8 cellular contexts compared by ENCODE assay signal in genomic region chr3:111859061-111859973, GRCh38. TPM values are rescaled to one million over a fixed set of nuclear protein-coding genes. Genes with fewer than 3 reads are reported as not detected.
A peak's percentile ranks its signal among the peaks of the same experiment; 100 is the strongest.
DNase-seq lines count a peak whose midpoint lies in the region; ATAC-seq, FAIRE-seq and TF ChIP-seq lines count a peak whose summit lies in the region.

PHLDB2 (plus strand) TSS chr3:111859265; CDS start chr3:111884078, 24,813 bp downstream.

- H3K4me1 ChIP-seq in SK-N-SH (ENCODE audit: control insufficient read depth in 1 of 2, insufficient read depth in 2 of 2, low read depth in 1 of 2, low read length in 1 of 2) (peaks cover 7 to 16% of the 10 kb centered on the region in 2 experiments), heart left ventricle (peaks cover 2 to 43% (median 34%) of the 10 kb centered on the region in 12 donors)

- H4K20me1 ChIP-seq in SK-N-SH (ENCODE audit: insufficient read depth), result no peaks in the 10 kb centered on the region

- DNase-seq in GM18507 (ENCODE audit: extremely low spot score, insufficient read length, low read depth) (peak; percentile 30), HTR-8/SVneo (ENCODE audit: insufficient read length, low spot score) (peak; percentile 68), SK-N-SH (peak; percentile 91), heart left ventricle (peak; percentile 88 to 92 (median 89)), pulmonary artery endothelial cell (ENCODE audit: low read depth, low spot score) (peak; percentile 46)
- peak; percentile 3 for DNase-seq in activated naive CD8-positive, alpha-beta T cell treated with anti-CD3 and anti-CD28 coated beads, Interleukin-2, amount 50 U/mL, for 16 hours (ENCODE audit: low read depth, low spot score)

- no peaks in the 10 kb centered on the region for H3K9me3 ChIP-seq in SK-N-SH
- no peaks in the 10 kb centered on the region for H3K9me3 ChIP-seq in heart left ventricle

- H3K27ac ChIP-seq in SK-N-SH (ENCODE audit: low read depth in 2 of 2, low read length in 1 of 2), result peak within 1 kb of the TSS; percentile 60 to 98; a peak in 3 of 4 replicates
- H3K27ac ChIP-seq in heart left ventricle, result peak within 1 kb of the TSS; percentile 94 to 99 (median 96)

- no peak for TF ChIP-seq RAD21 in SK-N-SH (IDR thresholded peaks at IDR 0.05; ENCODE audit: low read length)

- peak within 1 kb of the TSS; percentile 97 for H3K9ac ChIP-seq in SK-N-SH

- CTCF ChIA-PET in SK-N-SH (lab: Yijun Ruan, JAX), result interaction anchor here (0.7 to 4.1 kb wide), 11 partner anchors 10 to 154 kb away, joined by 3 to 48 read pairs (median 4); no protein-coding TSS in a partner anchor

- H2AFZ ChIP-seq in SK-N-SH (ENCODE audit: low read depth), result peak within 1 kb of the TSS; percentile 58

- H3K4me3 ChIP-seq in SK-N-SH (ENCODE audit: low read depth in 2 of 2, low read length in 1 of 2), result peak within 1 kb of the TSS; percentile 82 to 84
- peak within 1 kb of the TSS; percentile 59 to 98 (median 86) for H3K4me3 ChIP-seq in heart left ventricle

- peak in 1 of 2 donors; percentile 23 for TF ChIP-seq POLR2A in heart left ventricle (IDR thresholded peaks at IDR 0.05)

- no peak for FAIRE-seq in GM18507 (lab: Jason Lieb, UNC)
- FAIRE-seq in HTR-8/SVneo (lab: Jason Lieb, UNC), result peak; percentile 95

- intact Hi-C loops in heart left ventricle (cut with DNase I), result loop anchor here in 2 of 10 donors (5.0 kb wide), 2 partner anchors 108 to 142 kb away; no protein-coding TSS in a partner anchor

- H3K27me3 ChIP-seq in SK-N-SH (ENCODE audit: insufficient read depth) (no peaks in the 10 kb centered on the region), heart left ventricle (peaks cover 0 to 10% (median 0%) of the 10 kb centered on the region in 9 donors)

- H3K36me3 ChIP-seq in SK-N-SH (replicated peaks in 1 of 2; ENCODE audit: control insufficient read depth in 1 of 2, insufficient read depth in 2 of 2, low read length in 1 of 2) (no peaks in the 10 kb centered on the region), heart left ventricle (no peaks in the 10 kb centered on the region)

- peak; percentile 82 to 92 (median 90) for ATAC-seq in heart left ventricle
- no peak for ATAC-seq in HG03108 (IDR thresholded peaks at IDR 0.05; ENCODE audit: unreplicated experiment)
- ATAC-seq in HG03378 (IDR thresholded peaks at IDR 0.05; ENCODE audit: unreplicated experiment), result no peak

- TF ChIP-seq EP300 in SK-N-SH (IDR thresholded peaks at IDR 0.05; ENCODE audit: borderline replicate concordance in 1 of 2, low read depth in 1 of 2, low read length in 1 of 2), result 0 out of 4 replicates have a peak, but pooled peaks of 1 of the 2 experiments have one; percentile 52

- no peaks in the 10 kb centered on the region for H3K9me2 ChIP-seq in SK-N-SH

- TF ChIP-seq CTCF in SK-N-SH (IDR thresholded peaks at IDR 0.05), result no peak
- TF ChIP-seq CTCF in heart left ventricle (IDR thresholded peaks at IDR 0.05), result peak in 3 of 12 donors; percentile 13 to 30 (median 22)

- 1% methylated on average over 27 of the region's 78 CpGs for WGBS in SK-N-SH (ENCODE audit: low lambda C conversion rate)
- WGBS in heart left ventricle, 4 donors, result 0 to 1% (median 1%) methylated on average over 52 to 78 of the region's 78 CpGs

- POLR2A ChIA-PET in SK-N-SH (lab: Yijun Ruan, JAX), result interaction anchor here (0.6 kb wide), 1 partner anchor 43 kb away, joined by 3 read pairs; no protein-coding TSS in a partner anchor

- peaks cover 29% of the 10 kb centered on the region for H3F3A ChIP-seq in SK-N-SH (replicated peaks; ENCODE audit: insufficient read depth)

- H3K79me2 ChIP-seq in SK-N-SH (ENCODE audit: insufficient read depth), result peaks cover 67% of the 10 kb centered on the region

- H3K4me2 ChIP-seq in SK-N-SH, result peak within 1 kb of the TSS; percentile 81

TF ChIP-seq in SK-N-SH, 30 proteins besides CTCF, POLR2A, EP300 and RAD21:
- no peak for TF ChIP-seq USF2 (IDR thresholded peaks at IDR 0.05; ENCODE audit: borderline replicate concordance, low read depth, low read length)
- 0 out of 2 replicates have a peak, but pooled peaks have one; percentile 4 for TF ChIP-seq RXRA (IDR thresholded peaks at IDR 0.05; ENCODE audit: borderline replicate concordance, low read depth)
- 0 out of 2 replicates have a peak, but pooled peaks have one; percentile 19 for TF ChIP-seq YY1 (IDR thresholded peaks at IDR 0.05; ENCODE audit: low read depth)
- TF ChIP-seq TAF1 (IDR thresholded peaks at IDR 0.05; ENCODE audit: borderline replicate concordance, low read depth, low read length), result peak; percentile 67; the same call in 1 of the 2 replicates
- TF ChIP-seq ZBTB33 (IDR thresholded peaks at IDR 0.05; ENCODE audit: borderline replicate concordance, low read depth), result peak; percentile 30; the same call in 1 of the 2 replicates
- TF ChIP-seq NRF1 (IDR thresholded peaks at IDR 0.05; ENCODE audit: low read depth, low read length), result no peak
- peak; percentile 41 for TF ChIP-seq MAX (IDR thresholded peaks at IDR 0.05; ENCODE audit: low read depth)

RNA-seq across cellular contexts. Expression of gene PHLDB2, which starts in this region (rescaled TPM):
- polyA plus RNA-seq in SK-N-SH (2012; rRNA removed) (18.0 and 23.3 TPM in 2 replicates), heart left ventricle (10 to 100 TPM; 59.0 to 87.2 TPM)
- polyA plus RNA-seq in SK-N-SH (2012; cell fraction: cytosol; rRNA removed), result 18.0 and 21.5 TPM in 2 replicates
- 36.7 and 73.8 TPM in 2 replicates for polyA plus RNA-seq in SK-N-SH (2012; cell fraction: nucleus; rRNA removed)
- total RNA-seq in heart left ventricle (100 to 1,000 TPM in 8 of 9 donors, 10 to 100 TPM in 1; 85.1 to 280 (median 121) TPM), pulmonary artery endothelial cell (66.9 and 87.3 TPM in 2 replicates)

Comparison
In these comparisons a context has a peak if more than half of its experiments do, and no peak if none do; other contexts are left out.
1. DNase-seq: peak in every context shown above with its lines; median percentile 91 in SK-N-SH; 89 in heart left ventricle; 68 in HTR-8/SVneo; 46 in pulmonary artery endothelial cell; 30 in GM18507; 3 in activated naive CD8-positive, alpha-beta T cell treated with anti-CD3 and anti-CD28 coated beads, Interleukin-2, amount 50 U/mL, for 16 hours.
2. ATAC-seq: peak in heart left ventricle (4 of 4); none in HG03108 (single experiment) and HG03378 (single experiment).